In the genomic region with DNA sequence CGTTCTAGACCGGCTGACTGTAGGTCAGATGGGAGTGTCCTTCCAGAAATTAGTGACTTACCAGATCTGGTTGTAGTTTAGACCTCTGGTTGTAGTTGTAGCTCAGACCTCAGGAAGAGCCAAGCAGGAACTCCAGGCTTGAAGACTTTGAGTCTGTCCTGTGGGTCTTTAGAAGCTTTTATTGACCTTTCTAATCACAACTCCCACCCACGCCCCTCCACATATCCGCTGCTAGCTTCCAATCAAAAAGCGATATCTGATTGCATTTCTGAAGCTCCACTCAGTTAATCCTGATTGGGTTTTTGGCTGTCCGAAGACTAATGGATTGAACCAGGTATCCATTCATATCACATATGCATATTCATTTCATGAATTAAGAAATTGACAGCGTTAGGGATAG, we compare ENCODE assay signal across 4 cellular contexts. TPM values are rescaled to one million over a fixed set of nuclear protein-coding genes. Genes with fewer than 3 reads are reported as not detected.
"Had no signal": no experiment of that assay in that cellular context is flagged by ENCODE, and none has a peak within 500 bp of the region (broad histone marks: within the 10 kb centered on the region; RNA-seq: fewer than 3 reads in every experiment).

Gene HNRNPCL1 (minus strand): TSS at position 101 of the 400 bp plus-strand sequence. CDS start 431 bp downstream, outside the sequence.

RNA-seq across cellular contexts. Expression of gene HNRNPCL1, which starts in this region (rescaled TPM):
- total RNA-seq: LHCN-M2, M059J, MCF 10A, NCI-H460 had no signal
